In the genomic region with DNA sequence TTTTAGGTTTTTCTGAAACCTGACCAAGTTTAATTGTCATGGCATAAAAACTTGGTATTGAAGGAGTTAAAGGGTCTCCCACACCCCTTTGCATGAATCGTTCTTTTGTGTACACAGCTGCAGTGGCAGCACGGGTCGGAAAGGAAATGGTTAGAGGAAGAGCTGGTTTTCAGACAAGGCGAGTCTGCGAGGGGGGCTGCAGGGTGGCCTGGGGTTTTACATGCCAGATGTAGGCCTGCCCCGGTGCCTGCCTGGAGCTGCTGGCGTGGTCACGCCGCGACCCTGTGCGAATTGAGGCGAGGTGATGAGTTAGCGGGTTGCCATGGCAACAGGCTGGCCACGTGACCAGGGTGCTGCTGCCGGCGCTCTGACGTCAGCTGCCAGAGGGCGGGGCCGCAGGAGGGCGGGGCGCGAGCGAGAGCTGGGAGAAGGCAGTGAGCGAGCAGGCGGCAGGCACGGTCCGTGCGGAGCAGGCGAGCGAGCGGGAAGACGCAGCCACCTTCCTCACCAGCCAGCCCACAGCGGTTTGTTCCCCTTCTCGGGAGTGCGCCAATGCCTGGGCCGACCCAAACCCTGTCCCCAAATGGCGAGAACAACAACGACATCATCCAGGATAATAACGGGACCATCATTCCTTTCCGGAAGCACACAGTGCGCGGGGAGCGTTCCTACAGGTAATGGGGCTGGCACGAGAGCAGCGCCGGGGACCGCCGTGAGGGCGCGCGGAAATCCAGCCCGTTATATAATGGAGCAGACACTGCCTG, we compare ENCODE assay signal across 1 cellular context.
TF ChIP-seq lines count a peak whose summit lies in the region.

MAPRE2 (plus strand) TSS at position 426 of the 764 bp plus-strand sequence; CDS start at position 553, 127 bp downstream.

TF ChIP-seq in HEK293, 187 proteins besides CTCF, POLR2A, EP300 and RAD21 (continued from another document and continues in another):
- TF ChIP-seq, protein P1, sequence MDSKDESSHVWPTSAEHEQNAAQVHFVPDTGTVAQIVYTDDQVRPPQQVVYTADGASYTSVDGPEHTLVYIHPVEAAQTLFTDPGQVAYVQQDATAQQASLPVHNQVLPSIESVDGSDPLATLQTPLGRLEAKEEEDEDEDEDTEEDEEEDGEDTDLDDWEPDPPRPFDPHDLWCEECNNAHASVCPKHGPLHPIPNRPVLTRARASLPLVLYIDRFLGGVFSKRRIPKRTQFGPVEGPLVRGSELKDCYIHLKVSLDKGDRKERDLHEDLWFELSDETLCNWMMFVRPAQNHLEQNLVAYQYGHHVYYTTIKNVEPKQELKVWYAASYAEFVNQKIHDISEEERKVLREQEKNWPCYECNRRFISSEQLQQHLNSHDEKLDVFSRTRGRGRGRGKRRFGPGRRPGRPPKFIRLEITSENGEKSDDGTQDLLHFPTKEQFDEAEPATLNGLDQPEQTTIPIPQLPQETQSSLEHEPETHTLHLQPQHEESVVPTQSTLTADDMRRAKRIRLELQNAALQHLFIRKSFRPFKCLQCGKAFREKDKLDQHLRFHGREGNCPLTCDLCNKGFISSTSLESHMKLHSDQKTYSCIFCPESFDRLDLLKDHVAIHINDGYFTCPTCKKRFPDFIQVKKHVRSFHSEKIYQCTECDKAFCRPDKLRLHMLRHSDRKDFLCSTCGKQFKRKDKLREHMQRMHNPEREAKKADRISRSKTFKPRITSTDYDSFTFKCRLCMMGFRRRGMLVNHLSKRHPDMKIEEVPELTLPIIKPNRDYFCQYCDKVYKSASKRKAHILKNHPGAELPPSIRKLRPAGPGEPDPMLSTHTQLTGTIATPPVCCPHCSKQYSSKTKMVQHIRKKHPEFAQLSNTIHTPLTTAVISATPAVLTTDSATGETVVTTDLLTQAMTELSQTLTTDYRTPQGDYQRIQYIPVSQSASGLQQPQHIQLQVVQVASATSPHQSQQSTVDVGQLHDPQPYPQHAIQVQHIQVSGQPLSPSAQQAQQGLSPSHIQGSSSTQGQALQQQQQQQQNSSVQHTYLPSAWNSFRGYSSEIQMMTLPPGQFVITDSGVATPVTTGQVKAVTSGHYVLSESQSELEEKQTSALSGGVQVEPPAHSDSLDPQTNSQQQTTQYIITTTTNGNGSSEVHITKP (tag by site-specific recombination; IDR thresholded peaks at IDR 0.05): peak; percentile 74
- peak; percentile 95 for TF ChIP-seq ZNF600 (tag by site-specific recombination; IDR thresholded peaks at IDR 0.05)
- TF ChIP-seq, protein P2, sequence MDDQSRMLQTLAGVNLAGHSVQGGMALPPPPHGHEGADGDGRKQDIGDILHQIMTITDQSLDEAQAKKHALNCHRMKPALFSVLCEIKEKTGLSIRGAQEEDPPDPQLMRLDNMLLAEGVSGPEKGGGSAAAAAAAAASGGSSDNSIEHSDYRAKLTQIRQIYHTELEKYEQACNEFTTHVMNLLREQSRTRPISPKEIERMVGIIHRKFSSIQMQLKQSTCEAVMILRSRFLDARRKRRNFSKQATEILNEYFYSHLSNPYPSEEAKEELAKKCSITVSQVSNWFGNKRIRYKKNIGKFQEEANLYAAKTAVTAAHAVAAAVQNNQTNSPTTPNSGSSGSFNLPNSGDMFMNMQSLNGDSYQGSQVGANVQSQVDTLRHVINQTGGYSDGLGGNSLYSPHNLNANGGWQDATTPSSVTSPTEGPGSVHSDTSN (CRISPR knock-in tag; IDR thresholded peaks at IDR 0.05): 0 out of 2 replicates have a peak, but pooled peaks have one; percentile 83
- no peak for TF ChIP-seq ZNF639 (tag by site-specific recombination; IDR thresholded peaks at IDR 0.05)
- peak; percentile 84 for TF ChIP-seq ZNF335 (tag by site-specific recombination; conservative IDR thresholded peaks at IDR 0.05)
- no peak for TF ChIP-seq ZNF510 (tag by site-specific recombination; IDR thresholded peaks at IDR 0.05; ENCODE audit: insufficient replicate concordance)
- no peak for TF ChIP-seq ZNF626 (tag by site-specific recombination; IDR thresholded peaks at IDR 0.05)
- no peak for TF ChIP-seq ZFP3 (tag by site-specific recombination; IDR thresholded peaks at IDR 0.05; ENCODE audit: low read depth)
- TF ChIP-seq SCRT1 (tag by site-specific recombination; IDR thresholded peaks at IDR 0.05; ENCODE audit: borderline replicate concordance): peak; percentile 94
- peak; percentile 72; the same call in 1 of the 2 replicates for TF ChIP-seq ZBTB48 (tag by site-specific recombination; IDR thresholded peaks at IDR 0.05)
- no peak; the same call in 1 of the 2 replicates for TF ChIP-seq ZNF660 (tag by site-specific recombination; IDR thresholded peaks at IDR 0.05)
- TF ChIP-seq, protein P3, sequence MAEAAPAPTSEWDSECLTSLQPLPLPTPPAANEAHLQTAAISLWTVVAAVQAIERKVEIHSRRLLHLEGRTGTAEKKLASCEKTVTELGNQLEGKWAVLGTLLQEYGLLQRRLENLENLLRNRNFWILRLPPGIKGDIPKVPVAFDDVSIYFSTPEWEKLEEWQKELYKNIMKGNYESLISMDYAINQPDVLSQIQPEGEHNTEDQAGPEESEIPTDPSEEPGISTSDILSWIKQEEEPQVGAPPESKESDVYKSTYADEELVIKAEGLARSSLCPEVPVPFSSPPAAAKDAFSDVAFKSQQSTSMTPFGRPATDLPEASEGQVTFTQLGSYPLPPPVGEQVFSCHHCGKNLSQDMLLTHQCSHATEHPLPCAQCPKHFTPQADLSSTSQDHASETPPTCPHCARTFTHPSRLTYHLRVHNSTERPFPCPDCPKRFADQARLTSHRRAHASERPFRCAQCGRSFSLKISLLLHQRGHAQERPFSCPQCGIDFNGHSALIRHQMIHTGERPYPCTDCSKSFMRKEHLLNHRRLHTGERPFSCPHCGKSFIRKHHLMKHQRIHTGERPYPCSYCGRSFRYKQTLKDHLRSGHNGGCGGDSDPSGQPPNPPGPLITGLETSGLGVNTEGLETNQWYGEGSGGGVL (tag by site-specific recombination; IDR thresholded peaks at IDR 0.05): no peak
- no peak for TF ChIP-seq ZNF549 (tag by site-specific recombination; IDR thresholded peaks at IDR 0.05)
- TF ChIP-seq ZNF350 (tag by site-specific recombination; IDR thresholded peaks at IDR 0.05): no peak
- TF ChIP-seq ZNF18 (tag by site-specific recombination; IDR thresholded peaks at IDR 0.05): no peak
- TF ChIP-seq SETDB1 (IDR thresholded peaks at IDR 0.05; ENCODE audit: insufficient read length, low read length): no peak
- TF ChIP-seq ZFHX2 (tag by site-specific recombination; conservative IDR thresholded peaks at IDR 0.05): no peak
- no peak for TF ChIP-seq ZNF211 (tag by site-specific recombination; IDR thresholded peaks at IDR 0.05; ENCODE audit: low read depth)
- no peak for TF ChIP-seq ZNF776 (tag by site-specific recombination; IDR thresholded peaks at IDR 0.05; ENCODE audit: borderline replicate concordance)
- TF ChIP-seq ZNF404 (tag by site-specific recombination; IDR thresholded peaks at IDR 0.05): no peak
- TF ChIP-seq ZNF214 (tag by site-specific recombination; IDR thresholded peaks at IDR 0.05; ENCODE audit: borderline replicate concordance): no peak
- TF ChIP-seq ZNF707 (tag by site-specific recombination; IDR thresholded peaks at IDR 0.05): no peak
- TF ChIP-seq ZNF157 (tag by site-specific recombination; IDR thresholded peaks at IDR 0.05): no peak
- TF ChIP-seq ZNF2 (tag by site-specific recombination; IDR thresholded peaks at IDR 0.05): peak; percentile 39; the same call in 1 of the 2 replicates
- no peak for TF ChIP-seq EGR2 (tag by site-specific recombination; IDR thresholded peaks at IDR 0.05; ENCODE audit: low read depth)
- no peak for TF ChIP-seq ZSCAN4 (tag by site-specific recombination; IDR thresholded peaks at IDR 0.05)
- TF ChIP-seq ZNF561 (tag by site-specific recombination; IDR thresholded peaks at IDR 0.05; ENCODE audit: borderline replicate concordance): no peak
- TF ChIP-seq ZNF174 (tag by site-specific recombination; IDR thresholded peaks at IDR 0.05): no peak
- peak; percentile 91 for TF ChIP-seq ZFP37 (tag by site-specific recombination; IDR thresholded peaks at IDR 0.05)
- peak; percentile 80 for TF ChIP-seq ZBTB17 (tag by site-specific recombination; IDR thresholded peaks at IDR 0.05)
- peak; percentile 39; the same call in 1 of the 2 replicates for TF ChIP-seq ZNF121 (tag by site-specific recombination; IDR thresholded peaks at IDR 0.05)
- TF ChIP-seq KLF9 (tag by site-specific recombination; IDR thresholded peaks at IDR 0.05; ENCODE audit: low read depth): peak; percentile 95
- TF ChIP-seq ZNF169 (tag by site-specific recombination; IDR thresholded peaks at IDR 0.05): no peak
- TF ChIP-seq, protein P4, sequence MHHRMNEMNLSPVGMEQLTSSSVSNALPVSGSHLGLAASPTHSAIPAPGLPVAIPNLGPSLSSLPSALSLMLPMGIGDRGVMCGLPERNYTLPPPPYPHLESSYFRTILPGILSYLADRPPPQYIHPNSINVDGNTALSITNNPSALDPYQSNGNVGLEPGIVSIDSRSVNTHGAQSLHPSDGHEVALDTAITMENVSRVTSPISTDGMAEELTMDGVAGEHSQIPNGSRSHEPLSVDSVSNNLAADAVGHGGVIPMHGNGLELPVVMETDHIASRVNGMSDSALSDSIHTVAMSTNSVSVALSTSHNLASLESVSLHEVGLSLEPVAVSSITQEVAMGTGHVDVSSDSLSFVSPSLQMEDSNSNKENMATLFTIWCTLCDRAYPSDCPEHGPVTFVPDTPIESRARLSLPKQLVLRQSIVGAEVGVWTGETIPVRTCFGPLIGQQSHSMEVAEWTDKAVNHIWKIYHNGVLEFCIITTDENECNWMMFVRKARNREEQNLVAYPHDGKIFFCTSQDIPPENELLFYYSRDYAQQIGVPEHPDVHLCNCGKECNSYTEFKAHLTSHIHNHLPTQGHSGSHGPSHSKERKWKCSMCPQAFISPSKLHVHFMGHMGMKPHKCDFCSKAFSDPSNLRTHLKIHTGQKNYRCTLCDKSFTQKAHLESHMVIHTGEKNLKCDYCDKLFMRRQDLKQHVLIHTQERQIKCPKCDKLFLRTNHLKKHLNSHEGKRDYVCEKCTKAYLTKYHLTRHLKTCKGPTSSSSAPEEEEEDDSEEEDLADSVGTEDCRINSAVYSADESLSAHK (tag by site-specific recombination; IDR thresholded peaks at IDR 0.05): no peak
- TF ChIP-seq SP7 (tag by site-specific recombination; IDR thresholded peaks at IDR 0.05): peak; percentile 78
- TF ChIP-seq ZNF596 (tag by site-specific recombination; IDR thresholded peaks at IDR 0.05): peak; percentile 92
- TF ChIP-seq KLF17 (tag by site-specific recombination; IDR thresholded peaks at IDR 0.05): peak; percentile 64; the same call in 1 of the 2 replicates
- TF ChIP-seq ZNF24 (tag by site-specific recombination; IDR thresholded peaks at IDR 0.05): no peak
- TF ChIP-seq WT1 (tag by site-specific recombination; IDR thresholded peaks at IDR 0.05): no peak
- peak; percentile 82 for TF ChIP-seq TRIM28 (IDR thresholded peaks at IDR 0.05; ENCODE audit: borderline replicate concordance, low read length)
- TF ChIP-seq ZNF280D (tag by site-specific recombination; IDR thresholded peaks at IDR 0.05): peak; percentile 19; the same call in 1 of the 2 replicates
- TF ChIP-seq ZBTB1 (tag by site-specific recombination; IDR thresholded peaks at IDR 0.05): no peak
